In the genomic region with DNA sequence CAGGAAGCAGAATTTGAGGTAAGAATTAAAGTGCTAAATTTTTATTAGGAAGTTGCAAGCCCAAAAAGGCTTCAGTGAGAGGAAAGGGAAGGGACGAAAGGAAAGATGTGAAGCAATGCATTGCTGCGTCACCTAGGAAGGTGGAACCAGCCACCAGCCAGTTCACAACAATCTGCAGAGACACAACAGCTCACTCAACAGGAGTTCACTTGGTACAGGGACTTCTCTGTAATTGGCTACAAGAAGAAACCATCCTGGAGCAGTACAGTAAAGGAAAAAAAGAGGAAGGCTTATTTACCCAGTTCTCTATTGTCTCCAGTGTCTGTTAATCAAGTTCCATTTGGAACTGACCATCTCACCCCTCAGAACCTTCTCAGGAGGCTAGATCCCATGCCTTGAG, we compare ENCODE assay signal across 19 cellular contexts.
DNase-seq lines count a peak whose midpoint lies in the region; ATAC-seq and TF ChIP-seq lines count a peak whose summit lies in the region.
"Had no signal": no experiment of that assay in that cellular context is flagged by ENCODE, and none has a peak within 500 bp of the region (broad histone marks: within the 10 kb centered on the region; RNA-seq: fewer than 3 reads in every experiment).

No MANE protein-coding gene starts in this region.

- H3K4me3 ChIP-seq in BLaER1 (no peak overlapping the region), upper lobe of right lung (no peak overlapping the region), spleen (no peak overlapping the region), suprapubic skin (no peak overlapping the region)
- H3K4me3 ChIP-seq: HAP-1 had no signal

- peak overlapping the region; percentile 60 for H3K4me2 ChIP-seq in BLaER1

- no peaks in the 10 kb centered on the region for H3K9me3 Mint-ChIP-seq in Calu3 (ENCODE audit: low read depth, unreplicated experiment)
- peaks cover 2% of the 10 kb centered on the region for H3K9me3 Mint-ChIP-seq in dendritic cell treated with granulocyte-macrophage colony-stimulating factor and Interleukin-4, amounts not matched to agents 40 ng/mL and 50 ng/mL, for 4 days
- H3K9me3 Mint-ChIP-seq: CD4-positive, alpha-beta T cell; CD8-positive, alpha-beta memory T cell; HFFc6 had no signal

- CTCF ChIA-PET in Calu3 (lab: Charles Lee): no interaction called here

- H3K9me3 ChIP-seq in BLaER1 (peaks cover 8% of the 10 kb centered on the region), upper lobe of right lung (no peaks in the 10 kb centered on the region), spleen (peaks cover 0 to 2% (median 0%) of the 10 kb centered on the region in 8 donors), suprapubic skin (no peaks in the 10 kb centered on the region)
- H3K9me3 ChIP-seq: BE2C, HAP-1 had no signal

- no peak for TF ChIP-seq POLR2A in spleen (IDR thresholded peaks at IDR 0.05)
- no peak for TF ChIP-seq POLR2A in suprapubic skin (IDR thresholded peaks at IDR 0.05)

- no peak for TF ChIP-seq EP300 in suprapubic skin (IDR thresholded peaks at IDR 0.05)

- peaks cover under 1% of the 10 kb centered on the region for H3K36me3 Mint-ChIP-seq in Calu3 (ENCODE audit: insufficient read depth, unreplicated experiment)
- H3K36me3 Mint-ChIP-seq in dendritic cell treated with granulocyte-macrophage colony-stimulating factor and Interleukin-4, amounts not matched to agents 40 ng/mL and 50 ng/mL, for 4 days (ENCODE audit: low read depth): no peaks in the 10 kb centered on the region
- H3K36me3 Mint-ChIP-seq: CD8-positive, alpha-beta memory T cell had no signal

- TF ChIP-seq CTCF in Calu3 (IDR thresholded peaks at IDR 0.05; ENCODE audit: unreplicated experiment): no peak
- TF ChIP-seq CTCF in upper lobe of right lung (IDR thresholded peaks at IDR 0.05): no peak
- TF ChIP-seq CTCF in spleen (IDR thresholded peaks at IDR 0.05 in 8 of 11, conservative IDR thresholded peaks at IDR 0.05 in 3 of 11): no peak
- no peak for TF ChIP-seq CTCF in suprapubic skin (IDR thresholded peaks at IDR 0.05)

- 49 to 85% (median 51%) methylated on average over 2 of the region's 2 CpGs for WGBS in spleen, 5 donors
- WGBS in suprapubic skin: 91% methylated on average over 2 of the region's 2 CpGs

- no peak overlapping the region for H3K9ac ChIP-seq in BLaER1

- no peaks in the 10 kb centered on the region for H4K20me1 ChIP-seq in BLaER1

- H3K27me3 ChIP-seq in BLaER1 (no peaks in the 10 kb centered on the region), upper lobe of right lung (no peaks in the 10 kb centered on the region), spleen (replicated peaks in 1 of 7) (no peaks in the 10 kb centered on the region), suprapubic skin (no peaks in the 10 kb centered on the region)
- H3K27me3 ChIP-seq: BE2C had no signal

- H3K4me3 Mint-ChIP-seq in Calu3 (ENCODE audit: low read depth, unreplicated experiment): no peak overlapping the region
- H3K4me3 Mint-ChIP-seq in dendritic cell treated with granulocyte-macrophage colony-stimulating factor and Interleukin-4, amounts not matched to agents 40 ng/mL and 50 ng/mL, for 4 days: no peak overlapping the region
- H3K4me3 Mint-ChIP-seq: CD4-positive, alpha-beta T cell; CD8-positive, alpha-beta memory T cell; HFFc6 had no signal

- H3K4me1 ChIP-seq in BLaER1: peaks cover 59% of the 10 kb centered on the region
- H3K4me1 ChIP-seq in upper lobe of right lung: no peaks in the 10 kb centered on the region
- peaks cover 0 to 7% (median 0%) of the 10 kb centered on the region in 6 donors for H3K4me1 ChIP-seq in spleen
- no peaks in the 10 kb centered on the region for H3K4me1 ChIP-seq in suprapubic skin
- H3K4me1 ChIP-seq: BE2C, HAP-1 had no signal

- no peaks in the 10 kb centered on the region for H3K27me3 Mint-ChIP-seq in Calu3 (ENCODE audit: unreplicated experiment)
- H3K27me3 Mint-ChIP-seq in dendritic cell treated with granulocyte-macrophage colony-stimulating factor and Interleukin-4, amounts not matched to agents 40 ng/mL and 50 ng/mL, for 4 days: no peaks in the 10 kb centered on the region
- H3K27me3 Mint-ChIP-seq: CD4-positive, alpha-beta T cell had no signal

- peaks cover 51% of the 10 kb centered on the region for H3K4me1 Mint-ChIP-seq in Calu3 (ENCODE audit: low read depth, unreplicated experiment)
- peaks cover 18% of the 10 kb centered on the region for H3K4me1 Mint-ChIP-seq in dendritic cell treated with granulocyte-macrophage colony-stimulating factor and Interleukin-4, amounts not matched to agents 40 ng/mL and 50 ng/mL, for 4 days (ENCODE audit: low read depth)

- DNase-seq in Calu3: no peak
- no peak for DNase-seq in upper lobe of right lung
- DNase-seq in spleen: no peak
- DNase-seq in putamen (ENCODE audit: low spot score): no peak
- DNase-seq in suprapubic skin (ENCODE audit: low spot score in 2 of 2): no peak
- DNase-seq: AML-193; BE2C; C1 segment of cervical spinal cord; CD4-positive, alpha-beta T cell; CD8-positive, alpha-beta memory T cell; DMS53; DMS79 treated with DMSO at 0.1 percent for 48 hours; GF-D8; GOT3; HFFc6 had no signal

- intact Hi-C loops in Calu3 (cut with micrococcal nuclease; ENCODE audit: unreplicated experiment): loop anchor here (5.0 kb wide), 1 partner anchor 51 kb away; no protein-coding TSS in a partner anchor
- intact Hi-C loops in dendritic cell treated with granulocyte-macrophage colony-stimulating factor and Interleukin-4, amounts not matched to agents 40 ng/mL and 50 ng/mL, for 4 days (cut with micrococcal nuclease): no loop called here
- intact Hi-C loops in upper lobe of right lung (cut with DNase I): no loop called here
- intact Hi-C loops in spleen (cut with DNase I; ENCODE audit: low total_unique reads): no loop called here

- BruUV-seq in Calu3 (replicated peaks; lab: Mats Ljungman, UMichigan): no TSS peak

- H3K27ac ChIP-seq in BLaER1: no peak overlapping the region
- H3K27ac ChIP-seq in upper lobe of right lung: no peak overlapping the region
- H3K27ac ChIP-seq in spleen: no peak overlapping the region
- H3K27ac ChIP-seq in suprapubic skin: no peak overlapping the region
- H3K27ac ChIP-seq: 22Rv1 had no signal

- peak; percentile 51 for ATAC-seq in upper lobe of right lung

- H3K36me3 ChIP-seq in BLaER1 (no peaks in the 10 kb centered on the region), upper lobe of right lung (no peaks in the 10 kb centered on the region), spleen (no peaks in the 10 kb centered on the region), suprapubic skin (no peaks in the 10 kb centered on the region)
- H3K36me3 ChIP-seq: BE2C, HAP-1 had no signal

- peak overlapping the region; percentile 71 for H3K27ac Mint-ChIP-seq in Calu3 (ENCODE audit: unreplicated experiment)
- H3K27ac Mint-ChIP-seq in dendritic cell treated with granulocyte-macrophage colony-stimulating factor and Interleukin-4, amounts not matched to agents 40 ng/mL and 50 ng/mL, for 4 days: peak overlapping the region; percentile 46
- H3K27ac Mint-ChIP-seq: CD4-positive, alpha-beta T cell; CD8-positive, alpha-beta memory T cell; HFFc6 had no signal
